In the genomic region with DNA sequence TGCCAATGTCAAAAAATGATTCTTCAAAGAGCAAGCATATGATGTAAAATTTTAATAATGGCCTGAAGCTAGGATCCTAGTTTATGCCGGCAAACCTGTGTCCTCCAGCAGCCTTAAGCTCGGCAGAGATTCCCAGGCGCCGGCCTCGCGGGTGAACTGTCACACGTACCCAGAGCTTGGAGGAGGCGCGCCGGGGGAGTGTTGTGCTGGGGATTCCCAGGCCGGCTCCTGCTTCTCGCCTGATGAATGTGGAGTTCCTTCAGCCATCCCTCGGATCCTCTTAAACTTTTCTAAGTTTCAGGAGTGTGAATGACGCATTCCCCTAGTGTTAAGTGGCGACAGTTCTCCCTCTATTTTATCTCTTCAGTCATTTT, we compare ENCODE assay signal across 11 cellular contexts. TPM values are rescaled to one million over a fixed set of nuclear protein-coding genes. Genes with fewer than 3 reads are reported as not detected.
A peak's percentile ranks its signal among the peaks of the same experiment; 100 is the strongest.
DNase-seq lines count a peak whose midpoint lies in the region; ATAC-seq and TF ChIP-seq lines count a peak whose summit lies in the region.
"Had no signal": no experiment of that assay in that cellular context is flagged by ENCODE, and none has a peak within 500 bp of the region (broad histone marks: within the 10 kb centered on the region; RNA-seq: fewer than 3 reads in every experiment).

No MANE protein-coding gene starts in this region.

- H3K9me3 ChIP-seq in body of pancreas = no peaks in the 10 kb centered on the region
- H3K9me3 ChIP-seq: pancreas had no signal

- CTCF ChIA-PET in Calu3 (lab: Charles Lee) = no interaction called here

- BruUV-seq in Calu3 (replicated peaks; lab: Mats Ljungman, UMichigan) = no TSS peak

- no peak overlapping the region for H3K27ac Mint-ChIP-seq in Calu3 (ENCODE audit: unreplicated experiment)
- H3K27ac Mint-ChIP-seq in naive thymus-derived CD8-positive, alpha-beta T cell = no peak overlapping the region
- H3K27ac Mint-ChIP-seq in activated T-helper 1 cell treated with anti-CD3 and anti-CD28 coated beads, Interleukin-12 subunit alpha, Interleukin-12 subunit beta, Interleukin-2, Interleukin-4 antibody, amounts not matched to agents 30 ng/mL and 10 ng/mL and 1 ng/mL, durations not matched to agents 14 hours and 24 hours and 36 hours = no peak overlapping the region

- POLR2A ChIA-PET in naive thymus-derived CD8-positive, alpha-beta T cell (lab: Charles Lee) = no interaction called here

- intact Hi-C loops in Calu3 (cut with micrococcal nuclease; ENCODE audit: unreplicated experiment) = no loop called here
- intact Hi-C loops in body of pancreas (cut with DNase I) = no loop called here
- intact Hi-C loops in activated T-helper 1 cell treated with anti-CD3 and anti-CD28 coated beads, Interleukin-12 subunit alpha, Interleukin-12 subunit beta, Interleukin-2, Interleukin-4 antibody, amounts not matched to agents 30 ng/mL and 10 ng/mL and 1 ng/mL, durations not matched to agents 14 hours and 24 hours and 36 hours (cut with micrococcal nuclease) = no loop called here

- H3K4me1 Mint-ChIP-seq in Calu3 (ENCODE audit: low read depth, unreplicated experiment) = peaks cover 7% of the 10 kb centered on the region
- H3K4me1 Mint-ChIP-seq in naive thymus-derived CD8-positive, alpha-beta T cell = peaks cover 4 to 28% (median 20%) of the 10 kb centered on the region in 4 donors
- no peaks in the 10 kb centered on the region for H3K4me1 Mint-ChIP-seq in activated T-helper 1 cell treated with anti-CD3 and anti-CD28 coated beads, Interleukin-12 subunit alpha, Interleukin-12 subunit beta, Interleukin-2, Interleukin-4 antibody, amounts not matched to agents 30 ng/mL and 10 ng/mL and 1 ng/mL, durations not matched to agents 14 hours and 24 hours and 36 hours (ENCODE audit: low read depth)

- no peaks in the 10 kb centered on the region for H3K9me3 Mint-ChIP-seq in Calu3 (ENCODE audit: low read depth, unreplicated experiment)
- peaks cover 0 to 20% (median 4%) of the 10 kb centered on the region in 9 donors for H3K9me3 Mint-ChIP-seq in naive thymus-derived CD8-positive, alpha-beta T cell
- H3K9me3 Mint-ChIP-seq in activated T-helper 1 cell treated with anti-CD3 and anti-CD28 coated beads, Interleukin-12 subunit alpha, Interleukin-12 subunit beta, Interleukin-2, Interleukin-4 antibody, amounts not matched to agents 30 ng/mL and 10 ng/mL and 1 ng/mL, durations not matched to agents 14 hours and 24 hours and 36 hours = peaks cover 3% of the 10 kb centered on the region

- DNase-seq in CD1c-positive myeloid dendritic cell (ENCODE audit: extremely low spot score) = peak; percentile 28
- DNase-seq in Calu3 = no peak
- DNase-seq in body of pancreas = no peak
- DNase-seq in naive thymus-derived CD8-positive, alpha-beta T cell = no peak
- no peak for DNase-seq in activated T-helper 1 cell treated with anti-CD3 and anti-CD28 coated beads, Interleukin-12 subunit alpha, Interleukin-12 subunit beta, Interleukin-2, Interleukin-4 antibody, amounts not matched to agents 30 ng/mL and 10 ng/mL and 1 ng/mL, durations not matched to agents 14 hours and 24 hours and 36 hours (ENCODE audit: low spot score)
- no peak for DNase-seq in RKO (ENCODE audit: low spot score)
- DNase-seq: DMS53, kidney glomerular epithelial cell, OCI-M1 had no signal

- no peak overlapping the region for H3K4me3 ChIP-seq in body of pancreas

- peaks cover 0 to 12% of the 10 kb centered on the region in 2 donors for H3K27me3 ChIP-seq in body of pancreas

- peaks cover 42% of the 10 kb centered on the region for H3K27me3 Mint-ChIP-seq in Calu3 (ENCODE audit: unreplicated experiment)
- peaks cover 32 to 65% (median 42%) of the 10 kb centered on the region in 5 donors for H3K27me3 Mint-ChIP-seq in naive thymus-derived CD8-positive, alpha-beta T cell
- H3K27me3 Mint-ChIP-seq in activated T-helper 1 cell treated with anti-CD3 and anti-CD28 coated beads, Interleukin-12 subunit alpha, Interleukin-12 subunit beta, Interleukin-2, Interleukin-4 antibody, amounts not matched to agents 30 ng/mL and 10 ng/mL and 1 ng/mL, durations not matched to agents 14 hours and 24 hours and 36 hours (ENCODE audit: insufficient read depth) = peaks cover 63% of the 10 kb centered on the region

- TF ChIP-seq CTCF in Calu3 (IDR thresholded peaks at IDR 0.05; ENCODE audit: unreplicated experiment) = no peak
- no peak for TF ChIP-seq CTCF in body of pancreas (IDR thresholded peaks at IDR 0.05)

- peak overlapping the region in 3 of 4 donors; percentile 6 to 58 (median 40) for H3K27ac ChIP-seq in body of pancreas

- ATAC-seq in body of pancreas = no peak
- ATAC-seq in naive thymus-derived CD8-positive, alpha-beta T cell = no peak
- ATAC-seq in GM18505 (IDR thresholded peaks at IDR 0.05; ENCODE audit: unreplicated experiment) = no peak

- WGBS in body of pancreas, 2 donors = 28 to 43% methylated on average over 7 to 15 of the region's 15 CpGs

- no peaks in the 10 kb centered on the region for H3K36me3 Mint-ChIP-seq in Calu3 (ENCODE audit: insufficient read depth, unreplicated experiment)
- peaks cover 0 to 8% (median 5%) of the 10 kb centered on the region in 3 donors for H3K36me3 Mint-ChIP-seq in naive thymus-derived CD8-positive, alpha-beta T cell
- peaks cover 2% of the 10 kb centered on the region for H3K36me3 Mint-ChIP-seq in activated T-helper 1 cell treated with anti-CD3 and anti-CD28 coated beads, Interleukin-12 subunit alpha, Interleukin-12 subunit beta, Interleukin-2, Interleukin-4 antibody, amounts not matched to agents 30 ng/mL and 10 ng/mL and 1 ng/mL, durations not matched to agents 14 hours and 24 hours and 36 hours (ENCODE audit: low read depth)

- H3K4me1 ChIP-seq in body of pancreas = peaks cover 15% of the 10 kb centered on the region

- no peaks in the 10 kb centered on the region for H3K36me3 ChIP-seq in body of pancreas (replicated peaks in 1 of 2; ENCODE audit: insufficient read depth in 1 of 2, low read depth in 2 of 2)
- H3K36me3 ChIP-seq: pancreas had no signal

- TF ChIP-seq POLR2A in body of pancreas (IDR thresholded peaks at IDR 0.05) (no peak), GM18505 (IDR thresholded peaks at IDR 0.05; ENCODE audit: borderline replicate concordance, extremely low read depth, insufficient read depth, insufficient read length) (no peak)

- peak overlapping the region; percentile 37 for H3K4me3 Mint-ChIP-seq in Calu3 (ENCODE audit: low read depth, unreplicated experiment)
- H3K4me3 Mint-ChIP-seq in naive thymus-derived CD8-positive, alpha-beta T cell = peak overlapping the region; percentile 40 to 73 (median 66)
- H3K4me3 Mint-ChIP-seq in activated T-helper 1 cell treated with anti-CD3 and anti-CD28 coated beads, Interleukin-12 subunit alpha, Interleukin-12 subunit beta, Interleukin-2, Interleukin-4 antibody, amounts not matched to agents 30 ng/mL and 10 ng/mL and 1 ng/mL, durations not matched to agents 14 hours and 24 hours and 36 hours = no peak overlapping the region

RNA-seq across cellular contexts. Expression of gene NTN1, which starts 19.1 kb away (rescaled TPM):
- 0.69 and 0.94 TPM in 2 replicates for total RNA-seq in Calu3 (2022)
- total RNA-seq in body of pancreas = 1 to 10 TPM; 3.6 to 4.0 TPM
- total RNA-seq in naive thymus-derived CD8-positive, alpha-beta T cell = under 1 TPM in 1 of 2 experiments, not detected in 1; 0.05 TPM
- not detected for polyA plus RNA-seq in naive thymus-derived CD8-positive, alpha-beta T cell
- 0.34 and 0.44 TPM in 2 replicates for total RNA-seq in activated T-helper 1 cell treated with anti-CD3 and anti-CD28 coated beads, Interleukin-12 subunit alpha, Interleukin-12 subunit beta, Interleukin-2, Interleukin-4 antibody, amounts not matched to agents 30 ng/mL and 10 ng/mL and 1 ng/mL, durations not matched to agents 14 hours and 24 hours and 36 hours

RNA-seq across cellular contexts. Expression of gene PIK3R5, which starts 36.7 kb away (rescaled TPM):
- not detected in 2 replicates for total RNA-seq in Calu3 (2022)
- 1 to 10 TPM; 4.6 to 4.7 TPM for total RNA-seq in body of pancreas
- 100 to 1,000 TPM in 1 of 2 experiments, 10 to 100 TPM in 1; 94.1 to 104 TPM for total RNA-seq in naive thymus-derived CD8-positive, alpha-beta T cell
- 10 to 100 TPM; 20.0 to 44.0 (median 25.8) TPM for polyA plus RNA-seq in naive thymus-derived CD8-positive, alpha-beta T cell
- 30.5 and 33.6 TPM in 2 replicates for total RNA-seq in activated T-helper 1 cell treated with anti-CD3 and anti-CD28 coated beads, Interleukin-12 subunit alpha, Interleukin-12 subunit beta, Interleukin-2, Interleukin-4 antibody, amounts not matched to agents 30 ng/mL and 10 ng/mL and 1 ng/mL, durations not matched to agents 14 hours and 24 hours and 36 hours
